9 cellular contexts compared by ENCODE assay signal in genomic region chr16:21646721-21647561, GRCh38. TPM values are rescaled to one million over a fixed set of nuclear protein-coding genes. Genes with fewer than 3 reads are reported as not detected.
DNase-seq lines count a peak whose midpoint lies in the region; ATAC-seq lines count a peak whose summit lies in the region.
"Had no signal": no experiment of that assay in that cellular context is flagged by ENCODE, and none has a peak within 500 bp of the region (broad histone marks: within the 10 kb centered on the region; RNA-seq: fewer than 3 reads in every experiment).

No MANE protein-coding gene starts in this region.

- H3K27ac Mint-ChIP-seq in activated CD4-positive, alpha-beta T cell treated with anti-CD3 and anti-CD28 coated beads, Interleukin-2, amount 10 ng/mL, durations not matched to agents 24 days and 14 days: peak overlapping the region; percentile 91
- peak overlapping the region; percentile 94 to 97 (median 96) for H3K27ac Mint-ChIP-seq in immature natural killer cell
- peak overlapping the region in 1 of 2 donors; percentile 49 for H3K27ac Mint-ChIP-seq in stimulated activated naive CD8-positive, alpha-beta T cell treated with anti-CD3 and anti-CD28 coated beads, Interleukin-15, amount 100 ng/mL, for 72 hours

- no peak overlapping the region for H3K4me3 ChIP-seq in SJCRH30

- H3K27ac ChIP-seq in SJCRH30: no peak overlapping the region

- intact Hi-C loops in activated CD4-positive, alpha-beta T cell treated with anti-CD3 and anti-CD28 coated beads, Interleukin-2, amount 10 ng/mL, durations not matched to agents 24 days and 14 days (cut with micrococcal nuclease): loop anchor here (2.0 to 5.0 kb wide), 2 partner anchors 14 to 305 kb away; partner anchors contain the start of gene UQCRC2

- peaks cover 39% of the 10 kb centered on the region for H3K4me1 Mint-ChIP-seq in activated CD4-positive, alpha-beta T cell treated with anti-CD3 and anti-CD28 coated beads, Interleukin-2, amount 10 ng/mL, durations not matched to agents 24 days and 14 days
- H3K4me1 Mint-ChIP-seq in immature natural killer cell: peaks cover 55% of the 10 kb centered on the region in 2 donors
- peaks cover 68% of the 10 kb centered on the region for H3K4me1 Mint-ChIP-seq in stimulated activated naive CD8-positive, alpha-beta T cell treated with anti-CD3 and anti-CD28 coated beads, Interleukin-15, amount 100 ng/mL, for 72 hours

- no peaks in the 10 kb centered on the region for H3K27me3 ChIP-seq in SJCRH30

- H3K36me3 Mint-ChIP-seq in activated CD4-positive, alpha-beta T cell treated with anti-CD3 and anti-CD28 coated beads, Interleukin-2, amount 10 ng/mL, durations not matched to agents 24 days and 14 days (ENCODE audit: low read depth): peaks cover 8% of the 10 kb centered on the region
- no peaks in the 10 kb centered on the region for H3K36me3 Mint-ChIP-seq in immature natural killer cell

- no peaks in the 10 kb centered on the region for H3K9me3 Mint-ChIP-seq in activated CD4-positive, alpha-beta T cell treated with anti-CD3 and anti-CD28 coated beads, Interleukin-2, amount 10 ng/mL, durations not matched to agents 24 days and 14 days
- H3K9me3 Mint-ChIP-seq in immature natural killer cell: no peaks in the 10 kb centered on the region
- no peaks in the 10 kb centered on the region for H3K9me3 Mint-ChIP-seq in stimulated activated naive CD8-positive, alpha-beta T cell treated with anti-CD3 and anti-CD28 coated beads, Interleukin-15, amount 100 ng/mL, for 72 hours

- H3K4me1 ChIP-seq in SJCRH30: no peaks in the 10 kb centered on the region

- H3K27me3 Mint-ChIP-seq in activated CD4-positive, alpha-beta T cell treated with anti-CD3 and anti-CD28 coated beads, Interleukin-2, amount 10 ng/mL, durations not matched to agents 24 days and 14 days: no peaks in the 10 kb centered on the region
- H3K27me3 Mint-ChIP-seq in immature natural killer cell (ENCODE audit: low read depth in 3 of 3): peaks cover 4 to 12% (median 11%) of the 10 kb centered on the region in 3 donors
- H3K27me3 Mint-ChIP-seq in stimulated activated naive CD8-positive, alpha-beta T cell treated with anti-CD3 and anti-CD28 coated beads, Interleukin-15, amount 100 ng/mL, for 72 hours: no peaks in the 10 kb centered on the region

- H3K9me3 ChIP-seq in SJCRH30 (replicated peaks): no peaks in the 10 kb centered on the region

- peak overlapping the region; percentile 78 for H3K4me3 Mint-ChIP-seq in activated CD4-positive, alpha-beta T cell treated with anti-CD3 and anti-CD28 coated beads, Interleukin-2, amount 10 ng/mL, durations not matched to agents 24 days and 14 days
- peak overlapping the region; percentile 70 to 81 (median 76) for H3K4me3 Mint-ChIP-seq in immature natural killer cell
- H3K4me3 Mint-ChIP-seq in stimulated activated naive CD8-positive, alpha-beta T cell treated with anti-CD3 and anti-CD28 coated beads, Interleukin-15, amount 100 ng/mL, for 72 hours: peak overlapping the region; percentile 68 to 81

- peak; percentile 92 for DNase-seq in activated CD4-positive, alpha-beta T cell treated with anti-CD3 and anti-CD28 coated beads, Interleukin-2, amount 10 ng/mL, durations not matched to agents 24 days and 14 days
- DNase-seq in immature natural killer cell (peak; percentile 77 to 84 (median 83)), ecto neural progenitor cell (ENCODE audit: low spot score) (no peak), NCI-H128 (lab: John Stamatoyannopoulos, UW; ENCODE audit: unreplicated experiment) (no peak), SJCRH30 (no peak)
- DNase-seq in stimulated activated naive CD8-positive, alpha-beta T cell treated with anti-CD3 and anti-CD28 coated beads, Interleukin-15, amount 100 ng/mL, for 72 hours: peak; percentile 75 to 89

- no peaks in the 10 kb centered on the region for H3K36me3 ChIP-seq in SJCRH30

- peak; percentile 94 for ATAC-seq in GM18909 (IDR thresholded peaks at IDR 0.05; ENCODE audit: poor library complexity, unreplicated experiment)
- ATAC-seq in HG03025 (IDR thresholded peaks at IDR 0.05; ENCODE audit: low FRiP score, unreplicated experiment): peak; percentile 83
- ATAC-seq in stimulated activated naive CD8-positive, alpha-beta T cell treated with anti-CD3 and anti-CD28 coated beads, Interleukin-15, amount 100 ng/mL, for 72 hours: peak; percentile 98

RNA-seq across cellular contexts. Expression of gene IGSF6, which starts 5.5 kb away (rescaled TPM):
- not detected in 2 replicates for total RNA-seq in activated CD4-positive, alpha-beta T cell treated with anti-CD3 and anti-CD28 coated beads, Interleukin-2, amount 10 ng/mL, durations not matched to agents 24 days and 14 days
- polyA plus RNA-seq in immature natural killer cell: 1 to 10 TPM; 1.2 to 5.3 (median 5.2) TPM
- total RNA-seq in SJCRH30 (2014; rRNA removed; shearing (Covaris generic)): not detected in 2 replicates
- polyA plus RNA-seq: keratinocyte had no signal

RNA-seq across cellular contexts. Expression of gene OTOA, which starts 16.8 kb away (rescaled TPM):
- 0.12 TPM in 1 of 2 replicates, not detected in the other for total RNA-seq in activated CD4-positive, alpha-beta T cell treated with anti-CD3 and anti-CD28 coated beads, Interleukin-2, amount 10 ng/mL, durations not matched to agents 24 days and 14 days
- not detected for polyA plus RNA-seq in immature natural killer cell
- 0.08 TPM in 1 of 2 replicates, not detected in the other for total RNA-seq in SJCRH30 (2014; rRNA removed; shearing (Covaris generic))
- polyA plus RNA-seq: keratinocyte had no signal

RNA-seq across cellular contexts. Expression of gene METTL9, which starts 47.6 kb away (rescaled TPM):
- total RNA-seq in activated CD4-positive, alpha-beta T cell treated with anti-CD3 and anti-CD28 coated beads, Interleukin-2, amount 10 ng/mL, durations not matched to agents 24 days and 14 days: 65.6 and 66.7 TPM in 2 replicates
- polyA plus RNA-seq in immature natural killer cell: 100 to 1,000 TPM; 113 to 149 (median 147) TPM
- total RNA-seq in SJCRH30 (2014; rRNA removed; shearing (Covaris generic)): 103 and 125 TPM in 2 replicates

Comparison
In these comparisons a context has a peak if more than half of its experiments do, and no peak if none do; other contexts are left out.
1. DNase-seq: peak in activated CD4-positive, alpha-beta T cell treated with anti-CD3 and anti-CD28 coated beads, Interleukin-2, amount 10 ng/mL, durations not matched to agents 24 days and 14 days (single experiment), immature natural killer cell (3 of 3) and stimulated activated naive CD8-positive, alpha-beta T cell treated with anti-CD3 and anti-CD28 coated beads, Interleukin-15, amount 100 ng/mL, for 72 hours (2 of 2); none in ecto neural progenitor cell (single experiment), NCI-H128 (single experiment) and SJCRH30 (0 of 2).
2. Peak in every context shown above with its lines, with median percentiles within 50 percentile points of each other: ATAC-seq and H3K4me3 Mint-ChIP-seq.